ENCODE assay signal across 1 cellular context in the genomic region with DNA sequence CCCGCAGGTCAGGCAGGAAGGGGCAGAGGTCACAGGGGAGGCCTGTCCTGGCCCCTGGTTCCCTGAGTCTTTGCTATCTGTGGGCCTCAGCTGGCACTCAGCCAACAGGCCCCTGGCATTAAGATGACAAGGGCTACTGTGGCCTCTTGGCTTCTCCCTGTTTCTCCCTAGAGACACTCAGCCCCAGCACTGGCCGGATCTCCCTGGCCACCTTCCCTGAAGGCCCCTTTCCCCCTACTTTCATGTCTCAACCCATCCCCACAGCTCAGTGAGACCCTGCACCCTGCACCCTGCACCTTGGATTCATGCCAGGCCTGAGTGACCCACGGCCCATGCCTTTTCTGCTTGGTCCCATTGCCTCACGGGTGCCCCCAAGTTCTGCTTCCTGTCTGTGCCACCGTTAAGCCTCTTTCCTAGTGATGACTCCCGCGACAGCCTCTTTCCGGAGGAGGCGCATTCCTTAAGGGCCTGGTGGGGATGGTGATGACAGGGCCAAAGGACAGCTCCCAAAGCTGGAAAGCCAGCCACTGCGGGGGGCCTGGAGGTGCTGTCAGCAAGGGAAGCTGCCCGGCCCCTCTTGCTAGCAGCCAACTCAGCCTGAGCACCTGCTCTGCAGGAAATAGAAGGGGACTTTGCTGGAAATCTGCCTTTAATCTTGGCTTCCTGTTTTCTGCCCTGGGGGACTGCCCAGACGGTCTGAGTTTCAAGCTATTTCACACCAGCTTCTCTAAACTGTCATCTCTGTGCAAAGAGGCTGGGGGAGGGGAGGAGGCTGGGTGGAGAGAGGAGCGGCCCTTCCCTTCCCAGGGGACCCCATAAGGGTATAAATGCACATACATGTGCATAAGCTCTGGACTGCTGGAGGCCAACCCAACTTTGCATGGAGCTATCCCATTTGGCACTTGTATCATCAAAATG.
TF ChIP-seq lines count a peak whose summit lies in the region.

No MANE protein-coding gene starts in this region.

TF ChIP-seq in IMR-90, 13 proteins besides CTCF, POLR2A, EP300 and RAD21:
- TF ChIP-seq BHLHE40 (IDR thresholded peaks at IDR 0.05; ENCODE audit: low read depth, low read length) = no peak
- TF ChIP-seq CHD1 (IDR thresholded peaks at IDR 0.05; ENCODE audit: low read depth, low read length) = no peak
- TF ChIP-seq SMC3 (IDR thresholded peaks at IDR 0.05; ENCODE audit: low read depth, low read length) = no peak
- TF ChIP-seq, protein P1, sequence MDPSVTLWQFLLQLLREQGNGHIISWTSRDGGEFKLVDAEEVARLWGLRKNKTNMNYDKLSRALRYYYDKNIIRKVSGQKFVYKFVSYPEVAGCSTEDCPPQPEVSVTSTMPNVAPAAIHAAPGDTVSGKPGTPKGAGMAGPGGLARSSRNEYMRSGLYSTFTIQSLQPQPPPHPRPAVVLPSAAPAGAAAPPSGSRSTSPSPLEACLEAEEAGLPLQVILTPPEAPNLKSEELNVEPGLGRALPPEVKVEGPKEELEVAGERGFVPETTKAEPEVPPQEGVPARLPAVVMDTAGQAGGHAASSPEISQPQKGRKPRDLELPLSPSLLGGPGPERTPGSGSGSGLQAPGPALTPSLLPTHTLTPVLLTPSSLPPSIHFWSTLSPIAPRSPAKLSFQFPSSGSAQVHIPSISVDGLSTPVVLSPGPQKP (IDR thresholded peaks at IDR 0.05; ENCODE audit: borderline replicate concordance, low read depth, low read length) = no peak
- no peak for TF ChIP-seq RFX5 (IDR thresholded peaks at IDR 0.05; ENCODE audit: low read depth, low read length)
- TF ChIP-seq, protein P2, sequence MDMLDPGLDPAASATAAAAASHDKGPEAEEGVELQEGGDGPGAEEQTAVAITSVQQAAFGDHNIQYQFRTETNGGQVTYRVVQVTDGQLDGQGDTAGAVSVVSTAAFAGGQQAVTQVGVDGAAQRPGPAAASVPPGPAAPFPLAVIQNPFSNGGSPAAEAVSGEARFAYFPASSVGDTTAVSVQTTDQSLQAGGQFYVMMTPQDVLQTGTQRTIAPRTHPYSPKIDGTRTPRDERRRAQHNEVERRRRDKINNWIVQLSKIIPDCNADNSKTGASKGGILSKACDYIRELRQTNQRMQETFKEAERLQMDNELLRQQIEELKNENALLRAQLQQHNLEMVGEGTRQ (IDR thresholded peaks at IDR 0.05; ENCODE audit: low read depth, low read length) = no peak
- TF ChIP-seq NFE2L2 (IDR thresholded peaks at IDR 0.05; ENCODE audit: low read depth, low read length) = no peak
- TF ChIP-seq FOS (IDR thresholded peaks at IDR 0.05; ENCODE audit: low read depth, low read length) = no peak
- no peak for TF ChIP-seq RCOR1 (IDR thresholded peaks at IDR 0.05; ENCODE audit: insufficient replicate concordance, low read length)
- TF ChIP-seq MAZ (IDR thresholded peaks at IDR 0.05; ENCODE audit: borderline replicate concordance, low read depth, low read length) = no peak
- no peak for TF ChIP-seq CEBPB (IDR thresholded peaks at IDR 0.05; ENCODE audit: low read depth, low read length)
- TF ChIP-seq MXI1 (IDR thresholded peaks at IDR 0.05; ENCODE audit: borderline replicate concordance, low read depth, low read length) = no peak
- no peak for TF ChIP-seq MAFK (IDR thresholded peaks at IDR 0.05; ENCODE audit: low read depth, low read length)
